19 cellular contexts compared by ENCODE assay signal in the genomic region with DNA sequence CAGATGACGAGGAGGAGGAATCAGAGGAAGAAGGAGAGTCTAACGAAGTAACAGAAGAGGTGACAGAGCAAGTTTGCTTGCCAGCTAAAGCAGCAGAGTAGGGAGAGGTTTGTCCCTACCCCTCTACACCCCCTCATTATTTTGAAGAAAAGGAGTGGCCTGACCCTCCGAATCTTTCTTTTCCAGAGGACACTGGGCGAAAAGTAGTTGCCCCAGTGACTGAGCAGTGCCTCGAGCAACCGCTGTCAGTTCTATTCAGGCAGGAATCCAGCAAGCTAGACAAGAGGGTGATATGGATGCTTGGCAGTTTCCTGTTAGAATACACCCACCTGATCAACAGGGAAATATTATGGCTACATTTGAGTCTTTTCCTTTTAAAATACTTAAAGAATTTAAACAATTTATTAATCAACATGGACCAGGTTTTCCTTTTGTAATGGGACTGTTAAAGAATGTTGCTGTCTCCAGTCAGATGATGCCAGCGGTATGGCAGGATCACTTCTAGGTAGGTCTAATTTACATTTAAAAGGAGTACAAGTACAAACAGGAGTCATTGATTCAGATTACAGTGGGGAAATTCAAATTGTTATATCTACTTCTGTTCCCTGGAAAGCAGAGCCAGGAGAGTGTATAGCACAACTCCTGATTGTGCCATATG.
"Had no signal": no experiment of that assay in that cellular context is flagged by ENCODE, and none has a peak within 500 bp of the region (broad histone marks: within the 10 kb centered on the region; RNA-seq: fewer than 3 reads in every experiment).

No MANE protein-coding gene starts in this region.

- H3K27me3 ChIP-seq: pancreas had no signal

- DNase-seq: activated CD4-positive, alpha-beta memory T cell treated with anti-CD3 and anti-CD28 coated beads for 36 hours; activated CD4-positive, CD25-positive, alpha-beta regulatory T cell treated with anti-CD3 and anti-CD28 coated beads, Interleukin-2, amount 50 U/mL, for 72 hours; activated CD8-positive, alpha-beta memory T cell treated with anti-CD3 and anti-CD28 coated beads, Interleukin-2, amount 10 ng/mL, durations not matched to agents 7 days and 5 days; activated effector memory CD4-positive, alpha-beta T cell treated with Interleukin-2 at 50 U/mL for 16 hours; activated T-cell treated with anti-CD3 and anti-CD28 coated beads, Interleukin-2, amount 50 U/mL, for 24 hours; amygdala; effector CD4-positive, alpha-beta T cell; foreskin fibroblast; left colon; midbrain; pancreas; stimulated activated CD4-positive, alpha-beta T cell treated with anti-CD3 and anti-CD28 coated beads, Interleukin-1b, Interleukin-23, amount 100 ng/mL, for 48 hours; T-helper 9 cell had no signal

- H3K27ac ChIP-seq: coronary artery, pancreas, thoracic aorta had no signal

- H3K27me3 Mint-ChIP-seq: activated CD4-positive, alpha-beta memory T cell treated with anti-CD3 and anti-CD28 coated beads for 36 hours; activated CD8-positive, alpha-beta memory T cell treated with anti-CD3 and anti-CD28 coated beads, Interleukin-2, amount 10 ng/mL, durations not matched to agents 7 days and 5 days; activated naive CD4-positive, alpha-beta T cell treated with anti-CD3 and anti-CD28 coated beads, Interleukin-2, amount 50 U/mL, for 24 hours; activated T-cell treated with anti-CD3 and anti-CD28 coated beads, Interleukin-2, amount 50 U/mL, for 24 hours; brain; central memory CD8-positive, alpha-beta T cell had no signal

- H3K36me3 ChIP-seq: pancreas, thoracic aorta had no signal

- H3K4me3 Mint-ChIP-seq: activated CD4-positive, alpha-beta memory T cell treated with anti-CD3 and anti-CD28 coated beads for 36 hours; activated CD8-positive, alpha-beta memory T cell treated with anti-CD3 and anti-CD28 coated beads, Interleukin-2, amount 10 ng/mL, durations not matched to agents 7 days and 5 days; activated naive CD4-positive, alpha-beta T cell treated with anti-CD3 and anti-CD28 coated beads, Interleukin-2, amount 50 U/mL, for 24 hours; activated T-cell treated with anti-CD3 and anti-CD28 coated beads, Interleukin-2, amount 50 U/mL, for 24 hours; brain had no signal

- H3K9me3 ChIP-seq: pancreas, thoracic aorta had no signal

- H3K36me3 Mint-ChIP-seq: activated CD4-positive, alpha-beta memory T cell treated with anti-CD3 and anti-CD28 coated beads for 36 hours; activated naive CD4-positive, alpha-beta T cell treated with anti-CD3 and anti-CD28 coated beads, Interleukin-2, amount 50 U/mL, for 24 hours; brain had no signal

- H3K27ac Mint-ChIP-seq: activated CD4-positive, alpha-beta memory T cell treated with anti-CD3 and anti-CD28 coated beads for 36 hours; activated CD8-positive, alpha-beta memory T cell treated with anti-CD3 and anti-CD28 coated beads, Interleukin-2, amount 10 ng/mL, durations not matched to agents 7 days and 5 days; activated naive CD4-positive, alpha-beta T cell treated with anti-CD3 and anti-CD28 coated beads, Interleukin-2, amount 50 U/mL, for 24 hours; activated T-cell treated with anti-CD3 and anti-CD28 coated beads, Interleukin-2, amount 50 U/mL, for 24 hours; brain had no signal

- ATAC-seq: activated CD8-positive, alpha-beta memory T cell treated with anti-CD3 and anti-CD28 coated beads, Interleukin-2, amount 10 ng/mL, durations not matched to agents 7 days and 5 days; pancreas had no signal

- H3K9me3 Mint-ChIP-seq: activated CD4-positive, alpha-beta memory T cell treated with anti-CD3 and anti-CD28 coated beads for 36 hours; activated naive CD4-positive, alpha-beta T cell treated with anti-CD3 and anti-CD28 coated beads, Interleukin-2, amount 50 U/mL, for 24 hours; activated T-cell treated with anti-CD3 and anti-CD28 coated beads, Interleukin-2, amount 50 U/mL, for 24 hours; brain; central memory CD8-positive, alpha-beta T cell had no signal

- H3K4me3 ChIP-seq: coronary artery, lung, pancreas, thoracic aorta had no signal
